Comparison of ENCODE assay signal across 1 cellular context in genomic region chr1:186183219-186183618, GRCh38.
TF ChIP-seq lines count a peak whose summit lies in the region.

No MANE protein-coding gene starts in this region.

TF ChIP-seq in HepG2, 621 proteins besides CTCF, POLR2A, EP300 and RAD21 (continued from another document):
- no peak for TF ChIP-seq GRHL1 (CRISPR knock-in tag; conservative IDR thresholded peaks at IDR 0.05)
- TF ChIP-seq HMG20A (CRISPR knock-in tag; IDR thresholded peaks at IDR 0.05; ENCODE audit: borderline replicate concordance), result no peak
- TF ChIP-seq ZFAT (CRISPR knock-in tag; conservative IDR thresholded peaks at IDR 0.05), result no peak
- no peak for TF ChIP-seq ZNF766 (CRISPR knock-in tag; IDR thresholded peaks at IDR 0.05; ENCODE audit: borderline replicate concordance)
TF ChIP-seq in HepG2: peak in this region for 0.
